ENCODE assay signal across 24 cellular contexts in genomic region chr2:32248299-32248698, GRCh38. TPM values are rescaled to one million over a fixed set of nuclear protein-coding genes. Genes with fewer than 3 reads are reported as not detected.
DNase-seq lines count a peak whose midpoint lies in the region; ATAC-seq, FAIRE-seq and TF ChIP-seq lines count a peak whose summit lies in the region.
"Had no signal": no experiment of that assay in that cellular context is flagged by ENCODE, and none has a peak within 500 bp of the region (broad histone marks: within the 10 kb centered on the region; RNA-seq: fewer than 3 reads in every experiment).

No MANE protein-coding gene starts in this region.

- FAIRE-seq in HTR-8/SVneo (lab: Jason Lieb, UNC) = peak; percentile 23
- FAIRE-seq: A549, D721Med, G401.6, GM12891, GM18507 had no signal

- H3K4me3 ChIP-seq in colonic mucosa (no peak overlapping the region), transverse colon (no peak overlapping the region), Peyer's patch (no peak overlapping the region)
- H3K4me3 ChIP-seq: A549 had no signal

- 56 to 63% methylated on average over 2 to 3 of the region's 3 CpGs for WGBS in transverse colon (ENCODE audit: low coverage in 1 of 2), 2 donors

- DNase-seq in HTR-8/SVneo (ENCODE audit: insufficient read length, low spot score) (no peak), colonic mucosa (peak; percentile 22), left colon (peak in 1 of 2 donors; percentile 15), transverse colon (peak; percentile 43), RWPE1 (ENCODE audit: low spot score) (no peak), Peyer's patch (no peak)
- DNase-seq: AML-193; Caco-2; CD4-positive, alpha-beta T cell; GOT3; H7; HFFc6; IMR-90 had no signal

- H3K4me1 ChIP-seq in colonic mucosa (no peaks in the 10 kb centered on the region), transverse colon (peaks cover 0 to 3% (median 0%) of the 10 kb centered on the region in 4 donors), Peyer's patch (no peaks in the 10 kb centered on the region)
- H3K4me1 ChIP-seq: A549, Caco-2 had no signal

- TF ChIP-seq CTCF in colonic mucosa (IDR thresholded peaks at IDR 0.05) (no peak), transverse colon (IDR thresholded peaks at IDR 0.05) (no peak), RWPE1 (conservative IDR thresholded peaks at IDR 0.05; ENCODE audit: low read depth) (no peak), Peyer's patch (IDR thresholded peaks at IDR 0.05) (no peak)

- POLR2A ChIA-PET in RWPE1 (lab: Yijun Ruan, JAX; ENCODE audit: low non-redundant PET) = no interaction called here

- ATAC-seq in left colon (peak; percentile 88), GM18867 (IDR thresholded peaks at IDR 0.05; ENCODE audit: unreplicated experiment) (no peak)
- ATAC-seq: A549, HCT116 had no signal

- TF ChIP-seq POLR2A in transverse colon (IDR thresholded peaks at IDR 0.05) = no peak
- TF ChIP-seq POLR2A in Peyer's patch (IDR thresholded peaks at IDR 0.05) = no peak

- TF ChIP-seq EP300 in transverse colon (IDR thresholded peaks at IDR 0.05; ENCODE audit: low read depth) = no peak

- H3K36me3 ChIP-seq in colonic mucosa (no peaks in the 10 kb centered on the region), transverse colon (no peaks in the 10 kb centered on the region), Peyer's patch (no peaks in the 10 kb centered on the region)

- H3K27me3 ChIP-seq in colonic mucosa (no peaks in the 10 kb centered on the region), transverse colon (no peaks in the 10 kb centered on the region), Peyer's patch (no peaks in the 10 kb centered on the region)

- H3K9ac ChIP-seq in colonic mucosa (ENCODE audit: low read depth in 2 of 2, low read length in 2 of 2) = no peak overlapping the region

- in situ Hi-C loops in transverse colon (cut with MboI; ENCODE audit: low pct_ligation_motif_present in 1 of 4, low pct_unique_long_range_greater_than_20kb in 1 of 4, low sequenced_read_pairs in 3 of 4) = no loop called here

- CTCF ChIA-PET in RWPE1 (lab: Yijun Ruan, JAX) = no interaction called here

- no peaks in the 10 kb centered on the region for H3K9me3 ChIP-seq in colonic mucosa
- no peaks in the 10 kb centered on the region for H3K9me3 ChIP-seq in transverse colon
- H3K9me3 ChIP-seq in Peyer's patch = no peaks in the 10 kb centered on the region
- H3K9me3 ChIP-seq: A549, Caco-2 had no signal

- H3K27ac ChIP-seq in colonic mucosa = no peak overlapping the region
- no peak overlapping the region for H3K27ac ChIP-seq in transverse colon
- H3K27ac ChIP-seq in RWPE1 = no peak overlapping the region
- no peak overlapping the region for H3K27ac ChIP-seq in Peyer's patch
- H3K27ac ChIP-seq: 22Rv1, A549, C4-2B, HL-60 had no signal

- intact Hi-C loops in colonic mucosa (cut with DNase I) (no loop called here), left colon (cut with DNase I, micrococcal nuclease) (no loop called here), transverse colon (cut with DNase I; ENCODE audit: low total_unique reads) (no loop called here)

RNA-seq across cellular contexts. Expression of gene NLRC4, which starts 16.4 kb away (rescaled TPM):
- total RNA-seq in colonic mucosa = under 1 TPM; 0.22 to 0.74 TPM
- under 1 TPM; 0.79 to 0.84 TPM for total RNA-seq in left colon
- 1 to 10 TPM in 1 of 4 donors, under 1 TPM in 3; 0.20 to 1.4 (median 0.39) TPM for total RNA-seq in transverse colon
- total RNA-seq in Peyer's patch = 1 to 10 TPM in 1 of 4 donors, under 1 TPM in 2, not detected in 1; 0.27 to 6.6 (median 0.35) TPM
- total RNA-seq: Caco-2, HFFc6, HT1080, IMR-90 had no signal

RNA-seq across cellular contexts. Expression of gene YIPF4, which starts 29.4 kb away (rescaled TPM):
- total RNA-seq in colonic mucosa (10 to 100 TPM; 47.3 to 82.8 TPM), left colon (10 to 100 TPM; 51.6 to 63.5 TPM), transverse colon (10 to 100 TPM; 11.7 to 19.5 (median 16.1) TPM), Peyer's patch (10 to 100 TPM; 12.4 to 19.6 (median 15.4) TPM)

Comparison
In these comparisons a context has a peak if more than half of its experiments do, and no peak if none do; other contexts are left out.
1. DNase-seq: peak in colonic mucosa (single experiment) and transverse colon (single experiment); none in HTR-8/SVneo (single experiment), RWPE1 (single experiment) and Peyer's patch (0 of 3).